In genomic region chr7:42735081-42735480, GRCh38 we compare ENCODE assay signal across 16 cellular contexts.
DNase-seq lines count a peak whose midpoint lies in the region; FAIRE-seq and TF ChIP-seq lines count a peak whose summit lies in the region.
"Had no signal": no experiment of that assay in that cellular context is flagged by ENCODE, and none has a peak within 500 bp of the region (broad histone marks: within the 10 kb centered on the region; RNA-seq: fewer than 3 reads in every experiment).

No MANE protein-coding gene starts in this region.

- no peaks in the 10 kb centered on the region for H3K9me3 ChIP-seq in astrocyte (ENCODE audit: insufficient read depth, low read depth, low read length)
- no peaks in the 10 kb centered on the region for H3K9me3 ChIP-seq in WERI-Rb-1 (ENCODE audit: severe bottlenecking)

- H3K27me3 ChIP-seq in astrocyte (ENCODE audit: insufficient read depth, low read length) = no peaks in the 10 kb centered on the region
- H3K27me3 ChIP-seq in WERI-Rb-1 (ENCODE audit: insufficient read depth, low read depth, severe bottlenecking) = peaks cover 43% of the 10 kb centered on the region

- DNase-seq in EL (peak; percentile 13), astrocyte (ENCODE audit: low read depth) (no peak), fibroblast of the aortic adventitia (ENCODE audit: low read depth) (peak; percentile 68), NCI-H2107 treated with DMSO at 0.1 percent for 48 hours (lab: John Stamatoyannopoulos, UW; ENCODE audit: unreplicated experiment) (no peak), NCI-H526 treated with DMSO at 0.1 percent for 48 hours (lab: John Stamatoyannopoulos, UW) (no peak), WERI-Rb-1 (no peak)
- DNase-seq: C1 segment of cervical spinal cord; Calu3; CD4-positive, alpha-beta T cell; DMS 273 treated with DMSO at 0.1 percent for 48 hours; DMS79; GDM1 had no signal

- H3K9me3 Mint-ChIP-seq in astrocyte (ENCODE audit: unreplicated experiment) = peaks cover 2% of the 10 kb centered on the region
- H3K9me3 Mint-ChIP-seq: CD4-positive, alpha-beta T cell had no signal

- peaks cover 7% of the 10 kb centered on the region for H3K4me1 Mint-ChIP-seq in astrocyte (ENCODE audit: low read depth, unreplicated experiment)
- H3K4me1 Mint-ChIP-seq: B cell had no signal

- H3K36me3 ChIP-seq in astrocyte (ENCODE audit: insufficient read depth, low read length) (no peaks in the 10 kb centered on the region), WERI-Rb-1 (no peaks in the 10 kb centered on the region)

- no peak overlapping the region for H2AFZ ChIP-seq in astrocyte (ENCODE audit: low read depth, low read length)

- H3K27me3 Mint-ChIP-seq in astrocyte (ENCODE audit: low read depth, unreplicated experiment) = peaks cover 2% of the 10 kb centered on the region
- H3K27me3 Mint-ChIP-seq: B cell; CD4-positive, alpha-beta T cell had no signal

- H3K27ac Mint-ChIP-seq in astrocyte (ENCODE audit: unreplicated experiment) = peak overlapping the region; percentile 12
- H3K27ac Mint-ChIP-seq: B cell; CD4-positive, alpha-beta T cell had no signal

- H3K27ac ChIP-seq in astrocyte (ENCODE audit: low read depth, low read length) (no peak overlapping the region), WERI-Rb-1 (no peak overlapping the region)

- no peak for FAIRE-seq in astrocyte (lab: Jason Lieb, UNC)
- FAIRE-seq: GM12892, H54, K562 had no signal

- TF ChIP-seq CTCF in astrocyte (IDR thresholded peaks at IDR 0.05; ENCODE audit: insufficient read depth, low read depth, low read length) (no peak), fibroblast of the aortic adventitia (IDR thresholded peaks at IDR 0.05; ENCODE audit: insufficient read depth, low read length) (no peak), WERI-Rb-1 (IDR thresholded peaks at IDR 0.05; ENCODE audit: low read depth, low read length) (no peak)

- no peaks in the 10 kb centered on the region for H4K20me1 ChIP-seq in astrocyte (ENCODE audit: insufficient read depth, low read length)

- H3K36me3 Mint-ChIP-seq in astrocyte (ENCODE audit: low read depth, unreplicated experiment) = no peaks in the 10 kb centered on the region

- H3K4me1 ChIP-seq in astrocyte (ENCODE audit: insufficient read depth, low read length) = peaks cover 10% of the 10 kb centered on the region

- H3K4me3 Mint-ChIP-seq in astrocyte (ENCODE audit: unreplicated experiment) = no peak overlapping the region
- H3K4me3 Mint-ChIP-seq: B cell; CD4-positive, alpha-beta T cell had no signal

- no peaks in the 10 kb centered on the region for H3K79me2 ChIP-seq in astrocyte (ENCODE audit: insufficient read depth, low read length)

- H3K4me3 ChIP-seq in astrocyte (ENCODE audit: insufficient read depth, low read depth, low read length) (no peak overlapping the region), fibroblast of the aortic adventitia (ENCODE audit: low read depth, low read length) (no peak overlapping the region), WERI-Rb-1 (ENCODE audit: low read depth, low read length) (no peak overlapping the region)
- H3K4me3 ChIP-seq: K562 had no signal

- no peak overlapping the region for H3K9ac ChIP-seq in astrocyte (ENCODE audit: low read length)

- no peak overlapping the region for H3K4me2 ChIP-seq in astrocyte (ENCODE audit: low read length)

Comparison
In these comparisons a context has a peak if more than half of its experiments do, and no peak if none do; other contexts are left out.
1. DNase-seq: peak in EL (single experiment) and fibroblast of the aortic adventitia (single experiment); none in astrocyte (single experiment), NCI-H2107 treated with DMSO at 0.1 percent for 48 hours (single experiment), NCI-H526 treated with DMSO at 0.1 percent for 48 hours (single experiment) and WERI-Rb-1 (single experiment).